7 cellular contexts compared by ENCODE assay signal in genomic region chr7:22726849-22727792, GRCh38. TPM values are rescaled to one million over a fixed set of nuclear protein-coding genes. Genes with fewer than 3 reads are reported as not detected.
DNase-seq lines count a peak whose midpoint lies in the region; ATAC-seq and TF ChIP-seq lines count a peak whose summit lies in the region.

Gene IL6, plus strand, starts transcription at chr7:22727200. Its CDS starts 63 bp downstream, at chr7:22727263.

- peak within 1 kb of the TSS; percentile 36 to 40 for H3K27ac ChIP-seq in esophagus (ENCODE audit: low read depth in 2 of 2, low read length in 1 of 2)
- peak within 1 kb of the TSS in 3 of 4 donors; percentile 37 to 83 (median 81) for H3K27ac ChIP-seq in tibial nerve

- H3K4me3 ChIP-seq in esophagus (ENCODE audit: low read depth in 1 of 2, low read length in 2 of 2) (peak within 1 kb of the TSS in 1 of 2 donors; percentile 18), mononuclear cell (ENCODE audit: low read length) (peak within 1 kb of the TSS; percentile 24), tibial nerve (peak within 1 kb of the TSS; percentile 20 to 52 (median 38))

- H3K4me1 Mint-ChIP-seq in WTC11, result peaks cover 42% of the 10 kb centered on the region

- POLR2A ChIA-PET in GM10248 (lab: Yijun Ruan, JAX) (no interaction called here), WTC11 (lab: Charles Lee) (interaction anchor here (0.6 to 1.0 kb wide), 2 partner anchors 165 to 1669 kb away, joined by 3 to 4 read pairs; no protein-coding TSS in a partner anchor)

- CTCF ChIA-PET in GM10248 (lab: Yijun Ruan, JAX) (interaction anchor here (0.6 to 7.6 kb wide), 31 partner anchors 9 to 644 kb away, joined by 3 to 282 read pairs (median 5); no protein-coding TSS in a partner anchor), WTC11 (lab: Charles Lee) (interaction anchor here (0.6 to 6.7 kb wide), 27 partner anchors 8 to 179 kb away, joined by 3 to 197 read pairs (median 4); no protein-coding TSS in a partner anchor)

- no peak for TF ChIP-seq POLR2A in tibial nerve (IDR thresholded peaks at IDR 0.05)

- no peaks in the 10 kb centered on the region for H3K9me3 Mint-ChIP-seq in WTC11

- H3K4me1 ChIP-seq in esophagus (ENCODE audit: control insufficient read depth in 2 of 2, insufficient read depth in 2 of 2, low read length in 1 of 2) (no peaks in the 10 kb centered on the region), mononuclear cell (ENCODE audit: insufficient read depth, low read length) (peaks cover 61% of the 10 kb centered on the region), tibial nerve (peaks cover 0 to 69% (median 29%) of the 10 kb centered on the region in 4 donors)

- H3K27me3 Mint-ChIP-seq in WTC11 (ENCODE audit: low read depth), result peaks cover 4% of the 10 kb centered on the region

- TF ChIP-seq CTCF in GM10248 (IDR thresholded peaks at IDR 0.05; ENCODE audit: control extremely low read depth, extremely low read depth, low read depth, missing control alignments) (no peak), WTC11 (IDR thresholded peaks at IDR 0.05) (no peak), tibial nerve (IDR thresholded peaks at IDR 0.05) (no peak), GM10266 (IDR thresholded peaks at IDR 0.05; ENCODE audit: control insufficient read depth, insufficient read depth, low read depth, missing control alignments) (no peak)

- 30 to 31% methylated on average over 31 of the region's 31 CpGs for WGBS in esophagus, 2 donors
- 24 to 27% methylated on average over 31 of the region's 31 CpGs for WGBS in tibial nerve, 2 donors

- H3K9me3 ChIP-seq in esophagus (ENCODE audit: control insufficient read depth in 2 of 2, insufficient read depth in 1 of 2, low read depth in 1 of 2, low read length in 1 of 2), result no peaks in the 10 kb centered on the region
- H3K9me3 ChIP-seq in mononuclear cell (ENCODE audit: low read depth, low read length), result no peaks in the 10 kb centered on the region
- H3K9me3 ChIP-seq in tibial nerve, result no peaks in the 10 kb centered on the region

- H3K27me3 ChIP-seq in esophagus (ENCODE audit: control insufficient read depth in 1 of 2, insufficient read depth in 2 of 2, low read length in 2 of 2) (no peaks in the 10 kb centered on the region), mononuclear cell (ENCODE audit: insufficient read depth, low read length) (peaks cover 7% of the 10 kb centered on the region), tibial nerve (no peaks in the 10 kb centered on the region)

- peak within 1 kb of the TSS; percentile 31; the same call in 1 of the 2 replicates for H3K27ac Mint-ChIP-seq in WTC11

- H3K4me3 Mint-ChIP-seq in WTC11, result peak within 1 kb of the TSS; percentile 22; the same call in 1 of the 2 replicates

- TF ChIP-seq EP300 in tibial nerve (IDR thresholded peaks at IDR 0.05), result peak in 1 of 2 donors; percentile 61

- DNase-seq in GM10248 (ENCODE audit: extremely low spot score), result peak; percentile 23
- DNase-seq in NCI-H146 (lab: John Stamatoyannopoulos, UW), result peak; percentile 80
- peak; percentile 52 for DNase-seq in WTC11 (ENCODE audit: low spot score)
- peak; percentile 43 to 56 for DNase-seq in tibial nerve (ENCODE audit: low spot score in 2 of 2)
- no peak for DNase-seq in GM10266 (ENCODE audit: extremely low spot score)

- ATAC-seq in WTC11, result peak; percentile 71

- no peaks in the 10 kb centered on the region for H3K36me3 ChIP-seq in esophagus (ENCODE audit: control insufficient read depth in 2 of 2, insufficient read depth in 2 of 2, low read length in 1 of 2)
- H3K36me3 ChIP-seq in tibial nerve, result no peaks in the 10 kb centered on the region

- H3K36me3 Mint-ChIP-seq in WTC11, result no peaks in the 10 kb centered on the region

TF ChIP-seq in WTC11, 78 proteins besides CTCF, POLR2A, EP300 and RAD21:
- no peak for TF ChIP-seq ZNF671 (CRISPR knock-in tag; IDR thresholded peaks at IDR 0.05)
- no peak for TF ChIP-seq OVOL2 (CRISPR knock-in tag; IDR thresholded peaks at IDR 0.05; ENCODE audit: borderline replicate concordance)
- peak; percentile 46; the same call in 1 of the 2 replicates for TF ChIP-seq ZNF423 (CRISPR knock-in tag; IDR thresholded peaks at IDR 0.05)
- TF ChIP-seq ERG (CRISPR knock-in tag; IDR thresholded peaks at IDR 0.05), result no peak

RNA-seq across cellular contexts. Expression of gene IL6, which starts in this region (rescaled TPM):
- 0.27 to 0.71 TPM (median 0.52 TPM) in 3 replicates for total RNA-seq in WTC11 (2021)
- under 1 TPM; 0.22 to 0.44 TPM for polyA plus RNA-seq in esophagus
- total RNA-seq in mononuclear cell, result 36.0 TPM
- 10 to 100 TPM in 1 of 4 donors, 1 to 10 TPM in 2, not detected in 1; 3.3 to 16.4 (median 6.3) TPM for total RNA-seq in tibial nerve

Comparison
In these comparisons a context has a peak if more than half of its experiments do, and no peak if none do; other contexts are left out.
1. Peak in DNase-seq and ATAC-seq in WTC11; RNA of the gene not detected or under 1 TPM.